ENCODE assay signal across 18 cellular contexts in the genomic region with DNA sequence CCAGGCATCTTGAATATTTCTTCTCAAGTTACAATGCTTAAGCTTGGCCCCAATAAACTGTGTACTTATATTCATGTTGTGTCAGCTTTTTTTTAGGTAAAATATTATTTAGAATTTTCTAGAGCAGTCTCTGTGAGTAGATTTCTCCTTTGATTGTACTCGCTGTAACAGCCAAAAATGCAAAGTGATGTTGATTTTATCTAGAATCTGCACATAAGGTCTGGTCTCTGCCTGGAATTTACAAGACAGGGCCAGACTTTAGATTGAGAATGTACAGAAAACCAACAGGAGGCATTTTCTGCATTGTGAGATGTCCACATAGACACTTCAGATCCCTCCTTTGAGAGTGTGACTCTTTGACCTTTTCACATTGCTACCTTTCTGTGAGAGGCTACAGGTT. TPM values are rescaled to one million over a fixed set of nuclear protein-coding genes. Genes with fewer than 3 reads are reported as not detected.
DNase-seq lines count a peak whose midpoint lies in the region; ATAC-seq and TF ChIP-seq lines count a peak whose summit lies in the region.
"Had no signal": no experiment of that assay in that cellular context is flagged by ENCODE, and none has a peak within 500 bp of the region (broad histone marks: within the 10 kb centered on the region; RNA-seq: fewer than 3 reads in every experiment).

No MANE protein-coding gene starts in this region.

- peak overlapping the region; percentile 1 for H3K27ac ChIP-seq in KOPT-K1 (ENCODE audit: low read depth, low read length, poor library complexity, severe bottlenecking)
- peak overlapping the region; percentile 54 for H3K27ac ChIP-seq in naive thymus-derived CD4-positive, alpha-beta T cell (ENCODE audit: low read depth, low read length)
- no peak overlapping the region for H3K27ac ChIP-seq in esophagus muscularis mucosa (replicated peaks in 1 of 4)
- H3K27ac ChIP-seq: SK-N-MC, tibial artery had no signal

- no peak for TF ChIP-seq CTCF in esophagus muscularis mucosa (IDR thresholded peaks at IDR 0.05)
- TF ChIP-seq CTCF in osteocyte (IDR thresholded peaks at IDR 0.05), result no peak

- no peak for TF ChIP-seq POLR2A in esophagus muscularis mucosa (IDR thresholded peaks at IDR 0.05; ENCODE audit: low read depth)

- no peaks in the 10 kb centered on the region for H3K36me3 ChIP-seq in KOPT-K1 (ENCODE audit: insufficient read depth, low read length)
- no peaks in the 10 kb centered on the region for H3K36me3 ChIP-seq in naive thymus-derived CD4-positive, alpha-beta T cell (ENCODE audit: control insufficient read depth in 2 of 3, insufficient read depth in 3 of 3, low read length in 3 of 3)
- H3K36me3 ChIP-seq in esophagus muscularis mucosa, result no peaks in the 10 kb centered on the region
- H3K36me3 ChIP-seq: tibial artery had no signal

- H3K4me3 Mint-ChIP-seq in activated naive CD4-positive, alpha-beta T cell treated with anti-CD3 and anti-CD28 coated beads, Interleukin-2, amount 10 ng/mL, durations not matched to agents 7 days and 5 days, result peak overlapping the region; percentile 68
- peak overlapping the region; percentile 57 for H3K4me3 Mint-ChIP-seq in activated T-helper 1 cell treated with anti-CD3 and anti-CD28 coated beads, Interleukin-12 subunit alpha, Interleukin-12 subunit beta, Interleukin-2, Interleukin-4 antibody, amounts not matched to agents 30 ng/mL and 10 ng/mL and 1 ng/mL, durations not matched to agents 14 hours and 24 hours and 36 hours
- H3K4me3 Mint-ChIP-seq in naive thymus-derived CD4-positive, alpha-beta T cell, result peak overlapping the region; percentile 62 to 83 (median 78)
- no peak overlapping the region for H3K4me3 Mint-ChIP-seq in osteocyte (ENCODE audit: unreplicated experiment)
- H3K4me3 Mint-ChIP-seq: endodermal cell, nephron had no signal

- no peaks in the 10 kb centered on the region for H3K27me3 ChIP-seq in naive thymus-derived CD4-positive, alpha-beta T cell (ENCODE audit: control insufficient read depth in 2 of 2, insufficient read depth in 2 of 2, low read length in 2 of 2)
- H3K27me3 ChIP-seq in esophagus muscularis mucosa, result no peaks in the 10 kb centered on the region
- H3K27me3 ChIP-seq: tibial artery had no signal

- WGBS in esophagus muscularis mucosa, result 87% methylated on average over 1 of the region's 1 CpG

- peak overlapping the region; percentile 80 for H3K27ac Mint-ChIP-seq in activated naive CD4-positive, alpha-beta T cell treated with anti-CD3 and anti-CD28 coated beads, Interleukin-2, amount 10 ng/mL, durations not matched to agents 7 days and 5 days
- H3K27ac Mint-ChIP-seq in activated naive CD4-positive, alpha-beta T cell treated with anti-CD3 and anti-CD28 coated beads, Interleukin-2, amount 50 U/mL, for 72 hours, result peak overlapping the region in 1 of 2 donors; percentile 82
- no peak overlapping the region for H3K27ac Mint-ChIP-seq in activated T-helper 1 cell treated with anti-CD3 and anti-CD28 coated beads, Interleukin-12 subunit alpha, Interleukin-12 subunit beta, Interleukin-2, Interleukin-4 antibody, amounts not matched to agents 30 ng/mL and 10 ng/mL and 1 ng/mL, durations not matched to agents 14 hours and 24 hours and 36 hours
- H3K27ac Mint-ChIP-seq in naive thymus-derived CD4-positive, alpha-beta T cell, result peak overlapping the region; percentile 75 to 97 (median 91)
- no peak overlapping the region for H3K27ac Mint-ChIP-seq in osteocyte (ENCODE audit: unreplicated experiment)
- H3K27ac Mint-ChIP-seq: endodermal cell, nephron, progenitor cell of endocrine pancreas had no signal

- no peak for DNase-seq in activated naive CD4-positive, alpha-beta T cell treated with anti-CD3 and anti-CD28 coated beads, Interleukin-2, amount 10 ng/mL, durations not matched to agents 7 days and 5 days
- no peak for DNase-seq in activated naive CD4-positive, alpha-beta T cell treated with anti-CD3 and anti-CD28 coated beads, Interleukin-2, amount 50 U/mL, for 72 hours (ENCODE audit: low spot score in 2 of 2)
- DNase-seq in activated T-helper 1 cell treated with anti-CD3 and anti-CD28 coated beads, Interleukin-12 subunit alpha, Interleukin-12 subunit beta, Interleukin-2, Interleukin-4 antibody, amounts not matched to agents 30 ng/mL and 10 ng/mL and 1 ng/mL, durations not matched to agents 14 hours and 24 hours and 36 hours (ENCODE audit: low spot score), result no peak
- DNase-seq in naive thymus-derived CD4-positive, alpha-beta T cell, result no peak
- DNase-seq in esophagus muscularis mucosa (ENCODE audit: extremely low spot score), result no peak
- no peak for DNase-seq in osteocyte (ENCODE audit: extremely low spot score, unreplicated experiment)
- DNase-seq in amniotic stem cell (lab: John Stamatoyannopoulos, UW), result no peak
- DNase-seq: endodermal cell; left cardiac atrium; NCI-H1417 treated with DMSO at 0.1 percent for 48 hours; NCI-H510A treated with DMSO at 0.1 percent for 48 hours; stimulated activated CD4-positive, alpha-beta T cell treated with anti-CD3 and anti-CD28 coated beads, Interleukin-1b, Interleukin-23, amount 100 ng/mL, for 48 hours; tibial artery had no signal

- TF ChIP-seq EP300 in esophagus muscularis mucosa (IDR thresholded peaks at IDR 0.05), result no peak

- H3K9me3 Mint-ChIP-seq in activated naive CD4-positive, alpha-beta T cell treated with anti-CD3 and anti-CD28 coated beads, Interleukin-2, amount 10 ng/mL, durations not matched to agents 7 days and 5 days, result peaks cover 8% of the 10 kb centered on the region
- H3K9me3 Mint-ChIP-seq in activated naive CD4-positive, alpha-beta T cell treated with anti-CD3 and anti-CD28 coated beads, Interleukin-2, amount 50 U/mL, for 72 hours, result peaks cover 0 to 6% of the 10 kb centered on the region in 2 donors
- H3K9me3 Mint-ChIP-seq in activated T-helper 1 cell treated with anti-CD3 and anti-CD28 coated beads, Interleukin-12 subunit alpha, Interleukin-12 subunit beta, Interleukin-2, Interleukin-4 antibody, amounts not matched to agents 30 ng/mL and 10 ng/mL and 1 ng/mL, durations not matched to agents 14 hours and 24 hours and 36 hours, result peaks cover 23% of the 10 kb centered on the region
- H3K9me3 Mint-ChIP-seq in naive thymus-derived CD4-positive, alpha-beta T cell, result peaks cover 0 to 36% (median 3%) of the 10 kb centered on the region in 11 donors
- peaks cover under 1% of the 10 kb centered on the region for H3K9me3 Mint-ChIP-seq in osteocyte (ENCODE audit: unreplicated experiment)
- H3K9me3 Mint-ChIP-seq: endodermal cell had no signal

- ATAC-seq in activated naive CD4-positive, alpha-beta T cell treated with anti-CD3 and anti-CD28 coated beads, Interleukin-2, amount 50 U/mL, for 72 hours, result no peak
- ATAC-seq in naive thymus-derived CD4-positive, alpha-beta T cell, result no peak
- ATAC-seq: GM12878, left cardiac atrium had no signal

- POLR2A ChIA-PET in naive thymus-derived CD4-positive, alpha-beta T cell (lab: Charles Lee), result interaction anchor here (0.5 to 1.8 kb wide), 5 partner anchors 43 to 443 kb away, joined by 3 to 7 read pairs (median 4); partner anchors contain the start of genes ZNF675, ZNF681 and ZNF726

- no peaks in the 10 kb centered on the region for H3K27me3 Mint-ChIP-seq in activated naive CD4-positive, alpha-beta T cell treated with anti-CD3 and anti-CD28 coated beads, Interleukin-2, amount 10 ng/mL, durations not matched to agents 7 days and 5 days
- H3K27me3 Mint-ChIP-seq in activated T-helper 1 cell treated with anti-CD3 and anti-CD28 coated beads, Interleukin-12 subunit alpha, Interleukin-12 subunit beta, Interleukin-2, Interleukin-4 antibody, amounts not matched to agents 30 ng/mL and 10 ng/mL and 1 ng/mL, durations not matched to agents 14 hours and 24 hours and 36 hours (ENCODE audit: insufficient read depth), result no peaks in the 10 kb centered on the region
- H3K27me3 Mint-ChIP-seq in naive thymus-derived CD4-positive, alpha-beta T cell, result no peaks in the 10 kb centered on the region
- no peaks in the 10 kb centered on the region for H3K27me3 Mint-ChIP-seq in osteocyte (ENCODE audit: unreplicated experiment)
- H3K27me3 Mint-ChIP-seq: progenitor cell of endocrine pancreas had no signal

- CTCF ChIA-PET in activated naive CD4-positive, alpha-beta T cell treated with anti-CD3 and anti-CD28 coated beads, Interleukin-2, amount 10 ng/mL, durations not matched to agents 7 days and 5 days (lab: Charles Lee), result no interaction called here
- CTCF ChIA-PET in naive thymus-derived CD4-positive, alpha-beta T cell (lab: Charles Lee), result interaction anchor here (0.6 kb wide), 1 partner anchor 40 kb away, joined by 3 read pairs; no protein-coding TSS in a partner anchor

- H3K4me3 ChIP-seq in naive thymus-derived CD4-positive, alpha-beta T cell (ENCODE audit: low read length), result peak overlapping the region; percentile 14
- H3K4me3 ChIP-seq in esophagus muscularis mucosa, result no peak overlapping the region
- H3K4me3 ChIP-seq: GM12878, SK-N-MC, tibial artery had no signal

- peaks cover 16% of the 10 kb centered on the region for H3K9me3 ChIP-seq in KOPT-K1 (ENCODE audit: insufficient read depth, low read length, poor library complexity, severe bottlenecking)
- H3K9me3 ChIP-seq in naive thymus-derived CD4-positive, alpha-beta T cell (ENCODE audit: control insufficient read depth in 2 of 3, low read length in 3 of 3), result no peaks in the 10 kb centered on the region
- no peaks in the 10 kb centered on the region for H3K9me3 ChIP-seq in esophagus muscularis mucosa
- H3K9me3 ChIP-seq: tibial artery had no signal

- intact Hi-C loops in activated T-helper 1 cell treated with anti-CD3 and anti-CD28 coated beads, Interleukin-12 subunit alpha, Interleukin-12 subunit beta, Interleukin-2, Interleukin-4 antibody, amounts not matched to agents 30 ng/mL and 10 ng/mL and 1 ng/mL, durations not matched to agents 14 hours and 24 hours and 36 hours (cut with micrococcal nuclease), result no loop called here
- intact Hi-C loops in naive thymus-derived CD4-positive, alpha-beta T cell (cut with micrococcal nuclease), result loop anchor here in 1 of 2 donors (5.0 kb wide), 1 partner anchor 114 kb away; the partner anchor contains the start of gene ZNF675
- intact Hi-C loops in esophagus muscularis mucosa (cut with DNase I), result no loop called here

- H3K4me1 Mint-ChIP-seq in activated naive CD4-positive, alpha-beta T cell treated with anti-CD3 and anti-CD28 coated beads, Interleukin-2, amount 10 ng/mL, durations not matched to agents 7 days and 5 days, result peaks cover 36% of the 10 kb centered on the region
- peaks cover 13% of the 10 kb centered on the region for H3K4me1 Mint-ChIP-seq in activated T-helper 1 cell treated with anti-CD3 and anti-CD28 coated beads, Interleukin-12 subunit alpha, Interleukin-12 subunit beta, Interleukin-2, Interleukin-4 antibody, amounts not matched to agents 30 ng/mL and 10 ng/mL and 1 ng/mL, durations not matched to agents 14 hours and 24 hours and 36 hours (ENCODE audit: low read depth)
- peaks cover 10 to 50% (median 31%) of the 10 kb centered on the region in 7 donors for H3K4me1 Mint-ChIP-seq in naive thymus-derived CD4-positive, alpha-beta T cell
- H3K4me1 Mint-ChIP-seq in osteocyte (ENCODE audit: unreplicated experiment), result no peaks in the 10 kb centered on the region
- H3K4me1 Mint-ChIP-seq: nephron had no signal

- peaks cover 9% of the 10 kb centered on the region for H3K36me3 Mint-ChIP-seq in activated naive CD4-positive, alpha-beta T cell treated with anti-CD3 and anti-CD28 coated beads, Interleukin-2, amount 10 ng/mL, durations not matched to agents 7 days and 5 days
- peaks cover 14 to 15% of the 10 kb centered on the region in 2 donors for H3K36me3 Mint-ChIP-seq in activated naive CD4-positive, alpha-beta T cell treated with anti-CD3 and anti-CD28 coated beads, Interleukin-2, amount 50 U/mL, for 72 hours
- H3K36me3 Mint-ChIP-seq in activated T-helper 1 cell treated with anti-CD3 and anti-CD28 coated beads, Interleukin-12 subunit alpha, Interleukin-12 subunit beta, Interleukin-2, Interleukin-4 antibody, amounts not matched to agents 30 ng/mL and 10 ng/mL and 1 ng/mL, durations not matched to agents 14 hours and 24 hours and 36 hours (ENCODE audit: low read depth), result peaks cover 3% of the 10 kb centered on the region
- peaks cover 0 to 19% (median 11%) of the 10 kb centered on the region in 5 donors for H3K36me3 Mint-ChIP-seq in naive thymus-derived CD4-positive, alpha-beta T cell
- H3K36me3 Mint-ChIP-seq in osteocyte (ENCODE audit: unreplicated experiment), result peaks cover under 1% of the 10 kb centered on the region

- peaks cover 6% of the 10 kb centered on the region in 2 donors for H3K4me1 ChIP-seq in naive thymus-derived CD4-positive, alpha-beta T cell (ENCODE audit: control insufficient read depth in 2 of 2, insufficient read depth in 2 of 2, low read length in 2 of 2)
- H3K4me1 ChIP-seq in esophagus muscularis mucosa, result no peaks in the 10 kb centered on the region
- H3K4me1 ChIP-seq: tibial artery had no signal

RNA-seq across cellular contexts. Expression of gene ZNF681, which starts 43.1 kb away (rescaled TPM):
- 1 to 10 TPM; 2.4 to 5.8 TPM for total RNA-seq in activated naive CD4-positive, alpha-beta T cell treated with anti-CD3 and anti-CD28 coated beads, Interleukin-2, amount 50 U/mL, for 72 hours
- total RNA-seq in activated T-helper 1 cell treated with anti-CD3 and anti-CD28 coated beads, Interleukin-12 subunit alpha, Interleukin-12 subunit beta, Interleukin-2, Interleukin-4 antibody, amounts not matched to agents 30 ng/mL and 10 ng/mL and 1 ng/mL, durations not matched to agents 14 hours and 24 hours and 36 hours, result 3.0 and 3.3 TPM in 2 replicates
- 10 to 100 TPM in 1 of 5 experiments, 1 to 10 TPM in 4; 1.8 to 12.9 (median 4.4) TPM for total RNA-seq in naive thymus-derived CD4-positive, alpha-beta T cell
- polyA plus RNA-seq in naive thymus-derived CD4-positive, alpha-beta T cell, result 1 to 10 TPM; 2.6 to 5.7 TPM
- total RNA-seq in esophagus muscularis mucosa (1 to 10 TPM in 1 of 4 donors, under 1 TPM in 3; 0.65 to 1.1 (median 0.91) TPM), osteocyte (1.4 and 2.4 TPM in 2 replicates)

Comparison
In these comparisons a context has a peak if more than half of its experiments do, and no peak if none do; other contexts are left out.
1. H3K27ac Mint-ChIP-seq: peak in activated naive CD4-positive, alpha-beta T cell treated with anti-CD3 and anti-CD28 coated beads, Interleukin-2, amount 10 ng/mL, durations not matched to agents 7 days and 5 days (single experiment) and naive thymus-derived CD4-positive, alpha-beta T cell (9 of 9); none in activated T-helper 1 cell treated with anti-CD3 and anti-CD28 coated beads, Interleukin-12 subunit alpha, Interleukin-12 subunit beta, Interleukin-2, Interleukin-4 antibody, amounts not matched to agents 30 ng/mL and 10 ng/mL and 1 ng/mL, durations not matched to agents 14 hours and 24 hours and 36 hours (single experiment) and osteocyte (single experiment).
2. H3K27ac ChIP-seq: peak in KOPT-K1 (single experiment) and naive thymus-derived CD4-positive, alpha-beta T cell (single experiment); none in esophagus muscularis mucosa (0 of 4).